In the genomic region with DNA sequence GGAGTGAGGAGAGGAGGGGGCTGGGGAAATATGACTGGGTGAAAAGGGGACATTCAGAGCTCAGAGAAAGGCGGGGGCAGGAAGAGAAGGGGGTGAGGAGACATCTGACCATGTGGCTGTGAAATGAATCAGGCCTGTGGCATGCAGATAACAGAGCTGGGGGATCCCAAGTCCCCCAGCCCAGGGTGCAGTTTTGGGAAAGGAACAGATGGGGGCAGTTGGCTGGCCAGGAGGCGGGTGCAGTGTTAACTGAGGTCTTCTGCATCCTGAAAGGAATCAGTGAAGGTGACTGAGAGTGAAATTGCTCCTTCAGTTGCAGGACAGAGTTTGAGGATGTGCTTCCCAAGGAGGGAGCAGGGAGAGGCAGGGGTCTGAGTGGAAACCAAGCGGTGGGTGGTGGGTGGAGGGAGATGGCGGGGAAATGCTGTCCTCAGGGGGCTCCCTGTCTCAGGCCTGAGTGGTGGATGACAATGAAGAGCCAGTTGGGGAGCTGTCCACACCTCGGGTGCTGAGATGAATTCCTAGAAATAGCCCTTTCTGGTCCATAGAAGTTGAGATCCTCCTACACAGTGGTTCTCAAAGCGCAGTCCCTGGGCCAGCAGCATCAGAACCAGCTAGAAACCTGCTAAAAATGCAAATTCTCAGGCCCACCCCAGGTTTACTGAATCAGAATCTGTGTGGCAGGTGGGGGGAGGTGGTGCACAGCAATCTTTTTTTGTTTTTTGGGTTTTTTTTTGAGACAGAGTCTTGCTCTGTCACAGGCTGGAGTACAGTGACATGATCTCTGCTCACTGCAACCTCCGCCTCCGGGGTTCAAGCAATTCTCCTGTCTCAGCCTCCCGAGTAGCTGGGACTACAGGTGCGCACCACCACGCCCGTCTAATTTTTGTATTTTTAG, we compare ENCODE assay signal across 13 cellular contexts. TPM values are rescaled to one million over a fixed set of nuclear protein-coding genes. Genes with fewer than 3 reads are reported as not detected.
DNase-seq lines count a peak whose midpoint lies in the region; ATAC-seq and TF ChIP-seq lines count a peak whose summit lies in the region.
"Had no signal": no experiment of that assay in that cellular context is flagged by ENCODE, and none has a peak within 500 bp of the region (broad histone marks: within the 10 kb centered on the region; RNA-seq: fewer than 3 reads in every experiment).

No MANE protein-coding gene starts in this region.

- DNase-seq in ACHN, result peak; percentile 36
- DNase-seq in GM23248, result peak; percentile 44
- peak; percentile 33 for DNase-seq in RPMI8226
- DNase-seq in fibroblast of peridontal ligament (ENCODE audit: extremely low read depth), result peak; percentile 37
- DNase-seq in putamen (ENCODE audit: low spot score), result no peak
- DNase-seq in MM.1S, result no peak
- DNase-seq: activated gamma-delta T cell; effector memory CD4-positive, alpha-beta T cell; NCI-H1092 had no signal

- 47 to 50% methylated on average over 10 to 12 of the region's 12 CpGs for WGBS in GM23248 (ENCODE audit: low coverage in 1 of 2, low lambda C conversion rate in 2 of 2, missing lambda C conversion rate in 2 of 2), 2 experiments

- H4K20me1 ChIP-seq in GM23248 (ENCODE audit: insufficient read depth) (no peaks in the 10 kb centered on the region), MM.1S (ENCODE audit: insufficient read depth, low read length) (no peaks in the 10 kb centered on the region)

- no peak overlapping the region for H3K4me3 ChIP-seq in GM23248
- no peak overlapping the region for H3K4me3 ChIP-seq in MM.1S (ENCODE audit: low read length)
- H3K4me3 ChIP-seq: BLaER1 treated with 17β-estradiol and CSF1 and Interleukin-3, amounts not matched to agents 10 nM and 100 nM had no signal

- H3K9me3 ChIP-seq in GM23248 (ENCODE audit: low read depth) (no peaks in the 10 kb centered on the region), MM.1S (replicated peaks; ENCODE audit: insufficient read depth, low read length) (no peaks in the 10 kb centered on the region)
- H3K9me3 ChIP-seq: BLaER1 treated with 17β-estradiol and CSF1 and Interleukin-3, amounts not matched to agents 10 nM and 100 nM; neutrophil had no signal

- H3K79me2 ChIP-seq in GM23248 (ENCODE audit: insufficient read depth), result no peaks in the 10 kb centered on the region
- H3K79me2 ChIP-seq in MM.1S (ENCODE audit: low read length), result no peaks in the 10 kb centered on the region

- H3K36me3 ChIP-seq in GM23248 (ENCODE audit: low read depth) (no peaks in the 10 kb centered on the region), MM.1S (replicated peaks; ENCODE audit: insufficient read depth, low read length) (no peaks in the 10 kb centered on the region)
- H3K36me3 ChIP-seq: BLaER1 treated with 17β-estradiol and CSF1 and Interleukin-3, amounts not matched to agents 10 nM and 100 nM; neutrophil had no signal

- TF ChIP-seq CTCF in MM.1S (IDR thresholded peaks at IDR 0.05; ENCODE audit: low read length), result no peak

- H3K4me2 ChIP-seq in GM23248 (ENCODE audit: unreplicated experiment), result no peak overlapping the region
- no peak overlapping the region for H3K4me2 ChIP-seq in MM.1S (ENCODE audit: low read depth, low read length)
- H3K4me2 ChIP-seq: BLaER1 treated with 17β-estradiol and CSF1 and Interleukin-3, amounts not matched to agents 10 nM and 100 nM had no signal

- H3K27me3 ChIP-seq in GM23248 (replicated peaks; ENCODE audit: insufficient read depth) (peaks cover 12% of the 10 kb centered on the region), MM.1S (replicated peaks; ENCODE audit: insufficient read depth, low read length) (peaks cover 16% of the 10 kb centered on the region)
- H3K27me3 ChIP-seq: BLaER1 treated with 17β-estradiol and CSF1 and Interleukin-3, amounts not matched to agents 10 nM and 100 nM had no signal

- H3K4me1 ChIP-seq in GM23248 (ENCODE audit: insufficient read depth) (no peaks in the 10 kb centered on the region), MM.1S (ENCODE audit: low read length) (no peaks in the 10 kb centered on the region)

- H3K27ac ChIP-seq in GM23248, result no peak overlapping the region
- no peak overlapping the region for H3K27ac ChIP-seq in MM.1S (ENCODE audit: low read length)
- H3K27ac ChIP-seq: BLaER1 treated with 17β-estradiol and CSF1 and Interleukin-3, amounts not matched to agents 10 nM and 100 nM; neutrophil had no signal

- H2AFZ ChIP-seq in GM23248 (no peak overlapping the region), MM.1S (ENCODE audit: low read length) (no peak overlapping the region)

- H3K9me2 ChIP-seq in GM23248 (ENCODE audit: insufficient read depth), result no peaks in the 10 kb centered on the region
- no peaks in the 10 kb centered on the region for H3K9me2 ChIP-seq in MM.1S (replicated peaks; ENCODE audit: insufficient read depth, low read length)

- in situ Hi-C loops in ACHN (cut with HindIII; ENCODE audit: low pct_ligation_motif_present, low pct_unique_long_range_greater_than_20kb, low sequenced_read_pairs) (no loop called here), GM23248 (cut with MboI) (no loop called here)

- H3K9ac ChIP-seq in GM23248 (no peak overlapping the region), MM.1S (ENCODE audit: low read length) (no peak overlapping the region)
- H3K9ac ChIP-seq: BLaER1 treated with 17β-estradiol and CSF1 and Interleukin-3, amounts not matched to agents 10 nM and 100 nM had no signal

- ATAC-seq in HG03135 (IDR thresholded peaks at IDR 0.05; ENCODE audit: unreplicated experiment), result no peak
- ATAC-seq in GM18520 (IDR thresholded peaks at IDR 0.05; ENCODE audit: unreplicated experiment), result no peak

- H3F3A ChIP-seq in GM23248 (ENCODE audit: insufficient read depth), result 0 out of 2 replicates have a peak, but pooled peaks cover 3% of the 10 kb centered on the region
- no peaks in the 10 kb centered on the region for H3F3A ChIP-seq in MM.1S (ENCODE audit: insufficient read depth, low read length)

RNA-seq across cellular contexts. Expression of a gene that starts 26.0 kb away (rescaled TPM):
- 35.8 and 41.2 TPM in 2 replicates for total RNA-seq in GM23248 (2014; rRNA removed; shearing (Covaris generic))
- 48.1 and 51.0 TPM in 2 replicates for polyA plus RNA-seq in GM23248 (2016; fragmentation: Nextera tagmentation; extraction: Ambion mirVana)

Comparison
In these comparisons a context has a peak if more than half of its experiments do, and no peak if none do; other contexts are left out.
1. DNase-seq: peak in ACHN (single experiment), GM23248 (single experiment), RPMI8226 (single experiment) and fibroblast of peridontal ligament (single experiment); none in putamen (single experiment) and MM.1S (single experiment).